16 cellular contexts compared by ENCODE assay signal in genomic region chr7:74023786-74024185, GRCh38. TPM values are rescaled to one million over a fixed set of nuclear protein-coding genes. Genes with fewer than 3 reads are reported as not detected.
"Had no signal": no experiment of that assay in that cellular context is flagged by ENCODE, and none has a peak within 500 bp of the region (broad histone marks: within the 10 kb centered on the region; RNA-seq: fewer than 3 reads in every experiment).

No MANE protein-coding gene starts in this region.

- DNase-seq: activated CD4-positive, alpha-beta T cell treated with anti-CD3 and anti-CD28 coated beads, Interleukin-2, amount 10 ng/mL, durations not matched to agents 24 days and 14 days; activated naive CD4-positive, alpha-beta T cell treated with anti-CD3 and anti-CD28 coated beads for 36 hours; activated naive CD8-positive, alpha-beta T cell treated with anti-CD3 and anti-CD28 coated beads, Interleukin-2, amount 50 U/mL, for 24 hours; erythroblast; hippocampal formation; right lobe of liver; spleen; T-helper 2 cell had no signal

- H3K9me3 ChIP-seq: left lung, right lobe of liver, spleen had no signal

- ATAC-seq: activated naive CD8-positive, alpha-beta T cell treated with anti-CD3 and anti-CD28 coated beads, Interleukin-2, amount 50 U/mL, for 24 hours; natural killer cell treated with Interleukin-12 subunit alpha and Interleukin-12 subunit beta and Interleukin-15 and Interleukin-18, amount 100 ng/mL, for 72 hours had no signal

- H3K27me3 ChIP-seq: cardiac muscle cell, right lobe of liver had no signal

- H3K9me3 Mint-ChIP-seq: activated CD4-positive, alpha-beta T cell treated with anti-CD3 and anti-CD28 coated beads, Interleukin-2, amount 10 ng/mL, durations not matched to agents 24 days and 14 days; activated naive CD4-positive, alpha-beta T cell treated with anti-CD3 and anti-CD28 coated beads for 36 hours; activated naive CD8-positive, alpha-beta T cell treated with anti-CD3 and anti-CD28 coated beads, Interleukin-2, amount 50 U/mL, for 24 hours; activated T-helper 2 cell treated with anti-CD3 and anti-CD28 coated beads, Interferon-gamma antibody, Interleukin-2, Interleukin-4, amounts not matched to agents 10 μg/mL and 5 μg/mL and 100 μg/mL, durations not matched to agents 14 hours and 24 hours and 36 hours; memory B cell; natural killer cell treated with Interleukin-12 subunit alpha and Interleukin-12 subunit beta and Interleukin-15 and Interleukin-18, amount 100 ng/mL, for 72 hours; stimulated activated naive CD8-positive, alpha-beta T cell treated with anti-CD3 and anti-CD28 coated beads, Interleukin-15, Interleukin-2, amounts not matched to agents 100 ng/mL and 50 ng/mL, for 24 hours; WTC11 had no signal

- H3K36me3 ChIP-seq: cardiac muscle cell, left lung, right lobe of liver, spleen had no signal

- H3K36me3 Mint-ChIP-seq: memory B cell; natural killer cell treated with Interleukin-12 subunit alpha and Interleukin-12 subunit beta and Interleukin-15 and Interleukin-18, amount 100 ng/mL, for 72 hours; WTC11 had no signal

- H3K27ac Mint-ChIP-seq: activated CD4-positive, alpha-beta T cell treated with anti-CD3 and anti-CD28 coated beads, Interleukin-2, amount 10 ng/mL, durations not matched to agents 24 days and 14 days; activated naive CD4-positive, alpha-beta T cell treated with anti-CD3 and anti-CD28 coated beads for 36 hours; activated naive CD8-positive, alpha-beta T cell treated with anti-CD3 and anti-CD28 coated beads, Interleukin-2, amount 50 U/mL, for 24 hours; activated T-helper 2 cell treated with anti-CD3 and anti-CD28 coated beads, Interferon-gamma antibody, Interleukin-2, Interleukin-4, amounts not matched to agents 10 μg/mL and 5 μg/mL and 100 μg/mL, durations not matched to agents 14 hours and 24 hours and 36 hours; memory B cell; natural killer cell treated with Interleukin-12 subunit alpha and Interleukin-12 subunit beta and Interleukin-15 and Interleukin-18, amount 100 ng/mL, for 72 hours; stimulated activated naive CD8-positive, alpha-beta T cell treated with anti-CD3 and anti-CD28 coated beads, Interleukin-15, Interleukin-2, amounts not matched to agents 100 ng/mL and 50 ng/mL, for 24 hours; WTC11 had no signal

- H3K27ac ChIP-seq: cardiac muscle cell, left lung, right lobe of liver had no signal

- H3K4me3 ChIP-seq: cardiac muscle cell, left lung, right lobe of liver, spleen had no signal

- H3K4me3 Mint-ChIP-seq: activated CD4-positive, alpha-beta T cell treated with anti-CD3 and anti-CD28 coated beads, Interleukin-2, amount 10 ng/mL, durations not matched to agents 24 days and 14 days; activated naive CD4-positive, alpha-beta T cell treated with anti-CD3 and anti-CD28 coated beads for 36 hours; activated naive CD8-positive, alpha-beta T cell treated with anti-CD3 and anti-CD28 coated beads, Interleukin-2, amount 50 U/mL, for 24 hours; memory B cell; natural killer cell treated with Interleukin-12 subunit alpha and Interleukin-12 subunit beta and Interleukin-15 and Interleukin-18, amount 100 ng/mL, for 72 hours; stimulated activated naive CD8-positive, alpha-beta T cell treated with anti-CD3 and anti-CD28 coated beads, Interleukin-15, Interleukin-2, amounts not matched to agents 100 ng/mL and 50 ng/mL, for 24 hours; WTC11 had no signal

RNA-seq across cellular contexts. Expression of gene ELN, which starts 4.2 kb away (rescaled TPM):
- total RNA-seq: activated CD4-positive, alpha-beta T cell treated with anti-CD3 and anti-CD28 coated beads, Interleukin-2, amount 10 ng/mL, durations not matched to agents 24 days and 14 days; activated T-helper 2 cell treated with anti-CD3 and anti-CD28 coated beads, Interferon-gamma antibody, Interleukin-2, Interleukin-4, amounts not matched to agents 10 μg/mL and 5 μg/mL and 100 μg/mL, durations not matched to agents 14 hours and 24 hours and 36 hours had no signal
- polyA plus RNA-seq: cardiac muscle cell, keratinocyte had no signal
